2 cellular contexts compared by ENCODE assay signal in the genomic region with DNA sequence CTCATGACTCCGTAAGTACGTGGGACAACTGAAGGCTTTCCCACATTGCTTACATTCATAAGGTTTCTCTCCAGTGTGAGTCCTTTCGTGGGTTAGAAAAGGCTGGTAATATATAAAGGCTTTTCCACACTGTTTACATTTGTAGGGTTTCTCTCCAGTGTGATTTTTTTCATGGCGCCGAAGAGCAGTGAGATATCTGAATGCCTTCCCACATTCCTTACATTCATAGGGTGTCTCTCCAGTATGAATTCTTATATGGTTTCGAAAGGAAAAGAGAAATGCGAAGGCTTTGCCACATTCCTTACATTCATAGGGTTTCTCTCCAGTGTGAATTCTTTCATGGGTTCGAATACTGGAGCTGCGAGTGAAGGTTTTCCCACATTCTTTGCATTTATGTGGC.
TF ChIP-seq lines count a peak whose summit lies in the region.

No MANE protein-coding gene starts in this region.

TF ChIP-seq in liver, 16 proteins besides CTCF, POLR2A, EP300 and RAD21:
- TF ChIP-seq JUND (IDR thresholded peaks at IDR 0.05) (no peak), RXRA (IDR thresholded peaks at IDR 0.05) (no peak), TAF1 (conservative IDR thresholded peaks at IDR 0.05) (no peak), FOXA1 (IDR thresholded peaks at IDR 0.05) (no peak), EGR1 (IDR thresholded peaks at IDR 0.05; ENCODE audit: low read depth in 2 of 2) (no peak), YY1 (IDR thresholded peaks at IDR 0.05) (no peak), HNF4G (IDR thresholded peaks at IDR 0.05) (no peak), HNF4A (conservative IDR thresholded peaks at IDR 0.05) (no peak), FOXA2 (IDR thresholded peaks at IDR 0.05) (no peak), GABPA (IDR thresholded peaks at IDR 0.05 in 1 of 2, conservative IDR thresholded peaks at IDR 0.05 in 1 of 2) (no peak)
- TF ChIP-seq, protein P1, sequence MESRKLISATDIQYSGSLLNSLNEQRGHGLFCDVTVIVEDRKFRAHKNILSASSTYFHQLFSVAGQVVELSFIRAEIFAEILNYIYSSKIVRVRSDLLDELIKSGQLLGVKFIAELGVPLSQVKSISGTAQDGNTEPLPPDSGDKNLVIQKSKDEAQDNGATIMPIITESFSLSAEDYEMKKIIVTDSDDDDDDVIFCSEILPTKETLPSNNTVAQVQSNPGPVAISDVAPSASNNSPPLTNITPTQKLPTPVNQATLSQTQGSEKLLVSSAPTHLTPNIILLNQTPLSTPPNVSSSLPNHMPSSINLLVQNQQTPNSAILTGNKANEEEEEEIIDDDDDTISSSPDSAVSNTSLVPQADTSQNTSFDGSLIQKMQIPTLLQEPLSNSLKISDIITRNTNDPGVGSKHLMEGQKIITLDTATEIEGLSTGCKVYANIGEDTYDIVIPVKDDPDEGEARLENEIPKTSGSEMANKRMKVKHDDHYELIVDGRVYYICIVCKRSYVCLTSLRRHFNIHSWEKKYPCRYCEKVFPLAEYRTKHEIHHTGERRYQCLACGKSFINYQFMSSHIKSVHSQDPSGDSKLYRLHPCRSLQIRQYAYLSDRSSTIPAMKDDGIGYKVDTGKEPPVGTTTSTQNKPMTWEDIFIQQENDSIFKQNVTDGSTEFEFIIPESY (IDR thresholded peaks at IDR 0.05), result no peak
- TF ChIP-seq, protein P2, sequence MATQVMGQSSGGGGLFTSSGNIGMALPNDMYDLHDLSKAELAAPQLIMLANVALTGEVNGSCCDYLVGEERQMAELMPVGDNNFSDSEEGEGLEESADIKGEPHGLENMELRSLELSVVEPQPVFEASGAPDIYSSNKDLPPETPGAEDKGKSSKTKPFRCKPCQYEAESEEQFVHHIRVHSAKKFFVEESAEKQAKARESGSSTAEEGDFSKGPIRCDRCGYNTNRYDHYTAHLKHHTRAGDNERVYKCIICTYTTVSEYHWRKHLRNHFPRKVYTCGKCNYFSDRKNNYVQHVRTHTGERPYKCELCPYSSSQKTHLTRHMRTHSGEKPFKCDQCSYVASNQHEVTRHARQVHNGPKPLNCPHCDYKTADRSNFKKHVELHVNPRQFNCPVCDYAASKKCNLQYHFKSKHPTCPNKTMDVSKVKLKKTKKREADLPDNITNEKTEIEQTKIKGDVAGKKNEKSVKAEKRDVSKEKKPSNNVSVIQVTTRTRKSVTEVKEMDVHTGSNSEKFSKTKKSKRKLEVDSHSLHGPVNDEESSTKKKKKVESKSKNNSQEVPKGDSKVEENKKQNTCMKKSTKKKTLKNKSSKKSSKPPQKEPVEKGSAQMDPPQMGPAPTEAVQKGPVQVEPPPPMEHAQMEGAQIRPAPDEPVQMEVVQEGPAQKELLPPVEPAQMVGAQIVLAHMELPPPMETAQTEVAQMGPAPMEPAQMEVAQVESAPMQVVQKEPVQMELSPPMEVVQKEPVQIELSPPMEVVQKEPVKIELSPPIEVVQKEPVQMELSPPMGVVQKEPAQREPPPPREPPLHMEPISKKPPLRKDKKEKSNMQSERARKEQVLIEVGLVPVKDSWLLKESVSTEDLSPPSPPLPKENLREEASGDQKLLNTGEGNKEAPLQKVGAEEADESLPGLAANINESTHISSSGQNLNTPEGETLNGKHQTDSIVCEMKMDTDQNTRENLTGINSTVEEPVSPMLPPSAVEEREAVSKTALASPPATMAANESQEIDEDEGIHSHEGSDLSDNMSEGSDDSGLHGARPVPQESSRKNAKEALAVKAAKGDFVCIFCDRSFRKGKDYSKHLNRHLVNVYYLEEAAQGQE (IDR thresholded peaks at IDR 0.05), result no peak
- TF ChIP-seq, protein P3, sequence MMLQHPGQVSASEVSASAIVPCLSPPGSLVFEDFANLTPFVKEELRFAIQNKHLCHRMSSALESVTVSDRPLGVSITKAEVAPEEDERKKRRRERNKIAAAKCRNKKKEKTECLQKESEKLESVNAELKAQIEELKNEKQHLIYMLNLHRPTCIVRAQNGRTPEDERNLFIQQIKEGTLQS (IDR thresholded peaks at IDR 0.05), result no peak
- TF ChIP-seq, protein P4, sequence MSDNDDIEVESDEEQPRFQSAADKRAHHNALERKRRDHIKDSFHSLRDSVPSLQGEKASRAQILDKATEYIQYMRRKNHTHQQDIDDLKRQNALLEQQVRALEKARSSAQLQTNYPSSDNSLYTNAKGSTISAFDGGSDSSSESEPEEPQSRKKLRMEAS (IDR thresholded peaks at IDR 0.05), result no peak

TF ChIP-seq in HepG2, 621 proteins besides CTCF, POLR2A, EP300 and RAD21:
- no peak for TF ChIP-seq GFI1 (CRISPR knock-in tag; IDR thresholded peaks at IDR 0.05; ENCODE audit: borderline replicate concordance)
- TF ChIP-seq ZBTB38 (CRISPR knock-in tag; IDR thresholded peaks at IDR 0.05), result no peak
- TF ChIP-seq DPF2 (CRISPR knock-in tag; IDR thresholded peaks at IDR 0.05; ENCODE audit: borderline replicate concordance, low read depth), result no peak
- no peak for TF ChIP-seq HNRNPL (IDR thresholded peaks at IDR 0.05; ENCODE audit: low read depth, low read length)
- no peak for TF ChIP-seq JUNB (CRISPR knock-in tag; IDR thresholded peaks at IDR 0.05; ENCODE audit: borderline replicate concordance)
- no peak for TF ChIP-seq ZNF589 (CRISPR knock-in tag; conservative IDR thresholded peaks at IDR 0.05)
- TF ChIP-seq, protein P5, sequence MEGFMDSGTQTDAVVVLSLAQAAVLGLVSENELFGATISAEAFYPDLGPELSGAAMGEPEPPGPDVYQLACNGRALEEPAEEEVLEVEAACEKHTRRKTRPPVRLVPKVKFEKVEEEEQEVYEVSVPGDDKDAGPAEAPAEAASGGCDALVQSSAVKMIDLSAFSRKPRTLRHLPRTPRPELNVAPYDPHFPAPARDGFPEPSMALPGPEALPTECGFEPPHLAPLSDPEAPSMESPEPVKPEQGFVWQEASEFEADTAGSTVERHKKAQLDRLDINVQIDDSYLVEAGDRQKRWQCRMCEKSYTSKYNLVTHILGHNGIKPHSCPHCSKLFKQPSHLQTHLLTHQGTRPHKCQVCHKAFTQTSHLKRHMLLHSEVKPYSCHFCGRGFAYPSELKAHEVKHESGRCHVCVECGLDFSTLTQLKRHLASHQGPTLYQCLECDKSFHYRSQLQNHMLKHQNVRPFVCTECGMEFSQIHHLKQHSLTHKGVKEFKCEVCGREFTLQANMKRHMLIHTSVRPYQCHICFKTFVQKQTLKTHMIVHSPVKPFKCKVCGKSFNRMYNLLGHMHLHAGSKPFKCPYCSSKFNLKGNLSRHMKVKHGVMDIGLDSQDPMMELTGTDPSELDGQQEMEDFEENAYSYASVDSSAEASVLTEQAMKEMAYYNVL (CRISPR knock-in tag; IDR thresholded peaks at IDR 0.05; ENCODE audit: borderline replicate concordance), result no peak
- no peak for TF ChIP-seq SIX1 (CRISPR knock-in tag; IDR thresholded peaks at IDR 0.05; ENCODE audit: borderline replicate concordance)
- no peak for TF ChIP-seq ZNF143 (CRISPR knock-in tag; IDR thresholded peaks at IDR 0.05)
- no peak for TF ChIP-seq SOX13 (IDR thresholded peaks at IDR 0.05)
- TF ChIP-seq SOX13 (CRISPR knock-in tag; conservative IDR thresholded peaks at IDR 0.05 in 1 of 2, IDR thresholded peaks at IDR 0.05 in 1 of 2), result no peak
- no peak for TF ChIP-seq FOXA1 (IDR thresholded peaks at IDR 0.05)
- no peak for TF ChIP-seq FOXA1 (CRISPR knock-in tag; IDR thresholded peaks at IDR 0.05)
- no peak for TF ChIP-seq MAF1 (CRISPR knock-in tag; IDR thresholded peaks at IDR 0.05; ENCODE audit: borderline replicate concordance)
- TF ChIP-seq, protein P6, sequence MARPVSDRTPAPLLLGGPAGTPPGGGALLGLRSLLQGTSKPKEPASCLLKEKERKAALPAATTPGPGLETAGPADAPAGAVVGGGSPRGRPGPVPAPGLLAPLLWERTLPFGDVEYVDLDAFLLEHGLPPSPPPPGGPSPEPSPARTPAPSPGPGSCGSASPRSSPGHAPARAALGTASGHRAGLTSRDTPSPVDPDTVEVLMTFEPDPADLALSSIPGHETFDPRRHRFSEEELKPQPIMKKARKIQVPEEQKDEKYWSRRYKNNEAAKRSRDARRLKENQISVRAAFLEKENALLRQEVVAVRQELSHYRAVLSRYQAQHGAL (CRISPR knock-in tag; IDR thresholded peaks at IDR 0.05; ENCODE audit: not compliant biosample characterization), result no peak
- TF ChIP-seq FOSL1 (CRISPR knock-in tag; IDR thresholded peaks at IDR 0.05; ENCODE audit: borderline replicate concordance), result no peak
- TF ChIP-seq REL (CRISPR knock-in tag; conservative IDR thresholded peaks at IDR 0.05), result no peak
